8 cellular contexts compared by ENCODE assay signal in genomic region chr13:110952135-110952534, GRCh38.
DNase-seq lines count a peak whose midpoint lies in the region; ATAC-seq lines count a peak whose summit lies in the region.
"Not testable (repeated sequence)": the region's sequence is repeated elsewhere in the genome, so short reads cannot be mapped to it uniquely, and the experiment has no call there.

No MANE protein-coding gene starts in this region.

- peaks cover 17% of the 10 kb centered on the region for H3K4me1 Mint-ChIP-seq in T-helper 1 cell treated with Interleukin-12 subunit alpha and Interleukin-12 subunit beta and Interleukin-4 antibody, amounts not matched to agents 30 μg/mL and 1 μg/mL, for 36 hours (ENCODE audit: low read depth)
- peaks cover 37% of the 10 kb centered on the region for H3K4me1 Mint-ChIP-seq in activated naive CD8-positive, alpha-beta T cell treated with anti-CD3 and anti-CD28 coated beads, Interleukin-2, amount 50 U/mL, for 24 hours
- peaks cover 15% of the 10 kb centered on the region for H3K4me1 Mint-ChIP-seq in stimulated activated memory B cell treated with anti-CD40 and anti-IgM and Interleukin-4, amounts not matched to agents 10 μg/mL and 1 μg/mL and 100 μg/mL, for 72 hours

- DNase-seq in activated naive CD8-positive, alpha-beta T cell treated with anti-CD3 and anti-CD28 coated beads, Interleukin-2, amount 50 U/mL, for 24 hours: not testable (repeated sequence)

- H3K27ac Mint-ChIP-seq in T-helper 1 cell treated with Interleukin-12 subunit alpha and Interleukin-12 subunit beta and Interleukin-4 antibody, amounts not matched to agents 30 μg/mL and 1 μg/mL, for 36 hours: peak overlapping the region; percentile 50
- peak overlapping the region; percentile 54 for H3K27ac Mint-ChIP-seq in activated naive CD8-positive, alpha-beta T cell treated with anti-CD3 and anti-CD28 coated beads, Interleukin-2, amount 50 U/mL, for 24 hours
- not testable (repeated sequence) for H3K27ac Mint-ChIP-seq in stimulated activated memory B cell treated with anti-CD40 and anti-IgM and Interleukin-4, amounts not matched to agents 10 μg/mL and 1 μg/mL and 100 μg/mL, for 72 hours

- ATAC-seq in GM18511 (IDR thresholded peaks at IDR 0.05; ENCODE audit: unreplicated experiment) (peak; percentile 56), GM19452 (IDR thresholded peaks at IDR 0.05; ENCODE audit: unreplicated experiment) (peak; percentile 54), GM21786 (IDR thresholded peaks at IDR 0.05; ENCODE audit: unreplicated experiment) (peak; percentile 66), HG02885 (IDR thresholded peaks at IDR 0.05; ENCODE audit: poor library complexity, unreplicated experiment) (peak; percentile 75), HG03460 (IDR thresholded peaks at IDR 0.05; ENCODE audit: unreplicated experiment) (peak; percentile 56)
- ATAC-seq in activated naive CD8-positive, alpha-beta T cell treated with anti-CD3 and anti-CD28 coated beads, Interleukin-2, amount 50 U/mL, for 24 hours: peak; percentile 88
- ATAC-seq in stimulated activated memory B cell treated with anti-CD40 and anti-IgM and Interleukin-4, amounts not matched to agents 10 μg/mL and 1 μg/mL and 100 μg/mL, for 72 hours: peak; percentile 52

- H3K27me3 Mint-ChIP-seq in T-helper 1 cell treated with Interleukin-12 subunit alpha and Interleukin-12 subunit beta and Interleukin-4 antibody, amounts not matched to agents 30 μg/mL and 1 μg/mL, for 36 hours (ENCODE audit: low read depth); activated naive CD8-positive, alpha-beta T cell treated with anti-CD3 and anti-CD28 coated beads, Interleukin-2, amount 50 U/mL, for 24 hours; stimulated activated memory B cell treated with anti-CD40 and anti-IgM and Interleukin-4, amounts not matched to agents 10 μg/mL and 1 μg/mL and 100 μg/mL, for 72 hours: not testable (repeated sequence)

- not testable (repeated sequence) for H3K36me3 Mint-ChIP-seq in T-helper 1 cell treated with Interleukin-12 subunit alpha and Interleukin-12 subunit beta and Interleukin-4 antibody, amounts not matched to agents 30 μg/mL and 1 μg/mL, for 36 hours (ENCODE audit: low read depth); activated naive CD8-positive, alpha-beta T cell treated with anti-CD3 and anti-CD28 coated beads, Interleukin-2, amount 50 U/mL, for 24 hours (ENCODE audit: low read depth); stimulated activated memory B cell treated with anti-CD40 and anti-IgM and Interleukin-4, amounts not matched to agents 10 μg/mL and 1 μg/mL and 100 μg/mL, for 72 hours

- not testable (repeated sequence) for H3K4me3 Mint-ChIP-seq in T-helper 1 cell treated with Interleukin-12 subunit alpha and Interleukin-12 subunit beta and Interleukin-4 antibody, amounts not matched to agents 30 μg/mL and 1 μg/mL, for 36 hours; activated naive CD8-positive, alpha-beta T cell treated with anti-CD3 and anti-CD28 coated beads, Interleukin-2, amount 50 U/mL, for 24 hours; stimulated activated memory B cell treated with anti-CD40 and anti-IgM and Interleukin-4, amounts not matched to agents 10 μg/mL and 1 μg/mL and 100 μg/mL, for 72 hours

- not testable (repeated sequence) for H3K9me3 Mint-ChIP-seq in T-helper 1 cell treated with Interleukin-12 subunit alpha and Interleukin-12 subunit beta and Interleukin-4 antibody, amounts not matched to agents 30 μg/mL and 1 μg/mL, for 36 hours; activated naive CD8-positive, alpha-beta T cell treated with anti-CD3 and anti-CD28 coated beads, Interleukin-2, amount 50 U/mL, for 24 hours; stimulated activated memory B cell treated with anti-CD40 and anti-IgM and Interleukin-4, amounts not matched to agents 10 μg/mL and 1 μg/mL and 100 μg/mL, for 72 hours
